15 cellular contexts compared by ENCODE assay signal in the genomic region with DNA sequence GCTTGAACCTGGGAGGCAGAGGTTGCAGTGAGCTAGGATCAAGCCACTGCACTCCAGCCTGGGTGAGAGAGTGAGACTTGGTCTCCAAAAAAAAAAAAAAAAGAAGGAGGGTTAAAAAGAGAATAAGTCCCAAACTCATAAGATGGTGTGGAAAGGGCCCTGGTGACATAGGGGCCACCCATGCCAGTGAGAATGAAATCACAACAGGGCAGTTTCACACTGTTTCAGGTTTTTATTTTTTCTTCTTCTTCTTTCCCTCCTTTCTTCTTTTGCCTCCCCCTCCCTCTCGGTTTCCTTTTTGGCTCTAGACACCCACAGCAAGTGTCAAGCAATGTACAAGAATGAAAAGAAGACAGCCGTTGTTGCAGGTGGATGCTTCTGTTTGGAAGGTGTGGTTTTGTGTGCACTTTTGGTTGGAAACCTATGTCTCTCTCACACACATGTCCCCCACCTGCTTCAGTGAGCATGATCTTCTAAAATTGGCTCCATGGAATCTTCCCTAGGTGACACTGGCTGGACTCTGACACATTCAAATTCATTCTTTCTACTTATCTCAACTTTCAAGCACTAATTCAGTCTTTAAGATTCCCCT. TPM values are rescaled to one million over a fixed set of nuclear protein-coding genes. Genes with fewer than 3 reads are reported as not detected.
DNase-seq lines count a peak whose midpoint lies in the region; ATAC-seq and TF ChIP-seq lines count a peak whose summit lies in the region.
"Had no signal": no experiment of that assay in that cellular context is flagged by ENCODE, and none has a peak within 500 bp of the region (broad histone marks: within the 10 kb centered on the region; RNA-seq: fewer than 3 reads in every experiment).

No MANE protein-coding gene starts in this region.

- TF ChIP-seq CTCF in GM20000 (IDR thresholded peaks at IDR 0.05; ENCODE audit: extremely low read depth, missing control alignments): no peak
- no peak for TF ChIP-seq CTCF in A673 (conservative IDR thresholded peaks at IDR 0.05; ENCODE audit: low read depth, low read length)

- intact Hi-C loops in A673 (cut with micrococcal nuclease; ENCODE audit: unreplicated experiment): no loop called here

- no peaks in the 10 kb centered on the region for H3K27me3 ChIP-seq in A673 (replicated peaks; ENCODE audit: insufficient read depth, low read depth, low read length, poor library complexity)

- CTCF ChIA-PET in A673 (lab: Charles Lee): interaction anchor here (0.7 kb wide), 1 partner anchor 8 kb away, joined by 5 read pairs; no protein-coding TSS in a partner anchor

- no peak overlapping the region for H3K4me3 Mint-ChIP-seq in activated T-helper 17 cell treated with anti-CD3 and anti-CD28 coated beads, Interleukin-2, amount 50 U/mL, for 72 hours
- H3K4me3 Mint-ChIP-seq: effector memory CD8-positive, alpha-beta T cell had no signal

- H3K36me3 ChIP-seq in A673 (ENCODE audit: insufficient read depth, low read length, poor library complexity, severe bottlenecking): no peaks in the 10 kb centered on the region

- no peak overlapping the region for H3K27ac Mint-ChIP-seq in activated T-helper 17 cell treated with anti-CD3 and anti-CD28 coated beads, Interleukin-2, amount 50 U/mL, for 72 hours

- H3K9me3 Mint-ChIP-seq in activated T-helper 17 cell treated with anti-CD3 and anti-CD28 coated beads, Interleukin-2, amount 50 U/mL, for 72 hours: no peaks in the 10 kb centered on the region
- H3K9me3 Mint-ChIP-seq: effector memory CD8-positive, alpha-beta T cell had no signal

- ATAC-seq in GM18867 (IDR thresholded peaks at IDR 0.05; ENCODE audit: unreplicated experiment): peak; percentile 53
- ATAC-seq in HG03045 (IDR thresholded peaks at IDR 0.05; ENCODE audit: unreplicated experiment): peak; percentile 77
- ATAC-seq in activated T-helper 17 cell treated with anti-CD3 and anti-CD28 coated beads, Interleukin-2, amount 50 U/mL, for 72 hours (replicated peaks): peak; percentile 16
- ATAC-seq: effector memory CD8-positive, alpha-beta T cell; Right ventricle myocardium inferior had no signal

- H3K4me3 ChIP-seq in A673 (ENCODE audit: low read depth, low read length, poor library complexity, severe bottlenecking): no peak overlapping the region

- no peaks in the 10 kb centered on the region for H3K36me3 Mint-ChIP-seq in activated T-helper 17 cell treated with anti-CD3 and anti-CD28 coated beads, Interleukin-2, amount 50 U/mL, for 72 hours (ENCODE audit: low read depth)

- no peaks in the 10 kb centered on the region for H3K9me3 ChIP-seq in A673 (ENCODE audit: low read depth, low read length, poor library complexity, severe bottlenecking)

- DNase-seq in GM20000 (ENCODE audit: low spot score) (peak; percentile 20), A673 (ENCODE audit: low spot score) (no peak), HuH-7 (ENCODE audit: low spot score) (no peak)
- DNase-seq in activated effector memory CD4-positive, alpha-beta T cell treated with anti-CD3 and anti-CD28 coated beads, Interleukin-2, amount 50 U/mL, for 16 hours: no peak
- DNase-seq: activated CD4-positive, alpha-beta T cell treated with anti-CD3 and anti-CD28 coated beads for 1 hour; effector memory CD8-positive, alpha-beta T cell; GOT3; IMR-90; NCI-H2171 treated with DMSO at 0.1 percent for 48 hours; retina had no signal

- BruUV-seq in A673 (replicated peaks; lab: Mats Ljungman, UMichigan): no TSS peak

- H3K27ac ChIP-seq in A673 (ENCODE audit: low read depth, low read length, poor library complexity, severe bottlenecking): no peak overlapping the region

- H3K4me1 ChIP-seq in A673 (ENCODE audit: insufficient read depth, low read length, poor library complexity, severe bottlenecking): no peaks in the 10 kb centered on the region

- H3K27me3 Mint-ChIP-seq in activated T-helper 17 cell treated with anti-CD3 and anti-CD28 coated beads, Interleukin-2, amount 50 U/mL, for 72 hours: no peaks in the 10 kb centered on the region
- H3K27me3 Mint-ChIP-seq: effector memory CD8-positive, alpha-beta T cell had no signal

- no peaks in the 10 kb centered on the region for H3K4me1 Mint-ChIP-seq in activated T-helper 17 cell treated with anti-CD3 and anti-CD28 coated beads, Interleukin-2, amount 50 U/mL, for 72 hours

- POLR2A ChIA-PET in A673 (lab: Charles Lee; ENCODE audit: low non-redundant PET): no interaction called here

RNA-seq across cellular contexts. Expression of a gene that starts 14.4 kb away (rescaled TPM):
- total RNA-seq in activated T-helper 17 cell treated with anti-CD3 and anti-CD28 coated beads, Interleukin-2, amount 50 U/mL, for 72 hours: not detected
- not detected in 2 replicates for total RNA-seq in A673 (2021)
- total RNA-seq: Daoy, IMR-90 had no signal

RNA-seq across cellular contexts. Expression of a gene that starts 25.1 kb away (rescaled TPM):
- total RNA-seq in activated T-helper 17 cell treated with anti-CD3 and anti-CD28 coated beads, Interleukin-2, amount 50 U/mL, for 72 hours: not detected
- 0.11 TPM in 2 replicates for total RNA-seq in A673 (2021)
- total RNA-seq: Daoy, IMR-90 had no signal

Comparison
In these comparisons a context has a peak if more than half of its experiments do, and no peak if none do; other contexts are left out.
1. ATAC-seq: peak in every context shown above with its lines; median percentile 77 in HG03045; 53 in GM18867; 16 in activated T-helper 17 cell treated with anti-CD3 and anti-CD28 coated beads, Interleukin-2, amount 50 U/mL, for 72 hours.